8 cellular contexts compared by ENCODE assay signal in genomic region chr3:37037352-37037751, GRCh38.
"Had no signal": no experiment of that assay in that cellular context is flagged by ENCODE, and none has a peak within 500 bp of the region (broad histone marks: within the 10 kb centered on the region; RNA-seq: fewer than 3 reads in every experiment).

No MANE protein-coding gene starts in this region.

- ATAC-seq: GM12878 had no signal

- FAIRE-seq: G401.6, GM12878, GM12891, GM12892, GM18507, GM19239 had no signal

- H3K4me3 ChIP-seq: GM12878 had no signal

- DNase-seq: GDM1, GF-D8 had no signal
